ENCODE assay signal across 13 cellular contexts in genomic region chr17:38463451-38463858, GRCh38. TPM values are rescaled to one million over a fixed set of nuclear protein-coding genes. Genes with fewer than 3 reads are reported as not detected.
DNase-seq lines count a peak whose midpoint lies in the region; ATAC-seq and TF ChIP-seq lines count a peak whose summit lies in the region.
"Had no signal": no experiment of that assay in that cellular context is flagged by ENCODE, and none has a peak within 500 bp of the region (broad histone marks: within the 10 kb centered on the region; RNA-seq: fewer than 3 reads in every experiment).

No MANE protein-coding gene starts in this region.

- peak overlapping the region; percentile 79 for H3K4me3 ChIP-seq in coronary artery
- no peak overlapping the region for H3K4me3 ChIP-seq in lower leg skin (ENCODE audit: low read depth, poor library complexity, severe bottlenecking)
- no peak overlapping the region for H3K4me3 ChIP-seq in spleen
- H3K4me3 ChIP-seq in body of pancreas = no peak overlapping the region

- peaks cover 8 to 97% (median 67%) of the 10 kb centered on the region in 6 donors for H3K4me1 ChIP-seq in spleen
- peaks cover 4% of the 10 kb centered on the region for H3K4me1 ChIP-seq in body of pancreas

- no peak for TF ChIP-seq CTCF in GM10266 (IDR thresholded peaks at IDR 0.05; ENCODE audit: control insufficient read depth, insufficient read depth, low read depth, missing control alignments)
- no peak for TF ChIP-seq CTCF in coronary artery (IDR thresholded peaks at IDR 0.05)
- TF ChIP-seq CTCF in lower leg skin (IDR thresholded peaks at IDR 0.05) = no peak
- no peak for TF ChIP-seq CTCF in spleen (IDR thresholded peaks at IDR 0.05 in 8 of 11, conservative IDR thresholded peaks at IDR 0.05 in 3 of 11)
- no peak for TF ChIP-seq CTCF in body of pancreas (IDR thresholded peaks at IDR 0.05)

- no peak for ATAC-seq in GM18517 (IDR thresholded peaks at IDR 0.05; ENCODE audit: unreplicated experiment)
- ATAC-seq in body of pancreas = no peak
- ATAC-seq: natural killer cell treated with Interleukin-12 subunit alpha and Interleukin-12 subunit beta and Interleukin-15 and Interleukin-18, amount 100 ng/mL, for 72 hours had no signal

- H3K9me3 ChIP-seq in spleen (no peaks in the 10 kb centered on the region), body of pancreas (no peaks in the 10 kb centered on the region)

- H3K27me3 ChIP-seq in spleen (replicated peaks in 1 of 7) (no peaks in the 10 kb centered on the region), body of pancreas (no peaks in the 10 kb centered on the region)

- TF ChIP-seq POLR2A in lower leg skin (IDR thresholded peaks at IDR 0.05) = no peak
- TF ChIP-seq POLR2A in spleen (IDR thresholded peaks at IDR 0.05) = no peak
- no peak for TF ChIP-seq POLR2A in body of pancreas (IDR thresholded peaks at IDR 0.05)

- intact Hi-C loops in lower leg skin (cut with DNase I; ENCODE audit: low total_unique reads) = no loop called here
- intact Hi-C loops in spleen (cut with DNase I; ENCODE audit: low total_unique reads) = no loop called here
- intact Hi-C loops in body of pancreas (cut with DNase I) = no loop called here

- peak; percentile 12 for DNase-seq in GM10266 (ENCODE audit: extremely low spot score)
- peak; percentile 86 for DNase-seq in coronary artery (ENCODE audit: low spot score)
- DNase-seq in lower leg skin (ENCODE audit: low spot score in 2 of 2) = peak; percentile 53 to 92
- no peak for DNase-seq in spleen
- no peak for DNase-seq in activated CD4-positive, alpha-beta T cell treated with anti-CD3 and anti-CD28 coated beads for 48 hours
- DNase-seq in NCI-H128 (lab: John Stamatoyannopoulos, UW; ENCODE audit: unreplicated experiment) = no peak
- no peak for DNase-seq in body of pancreas
- DNase-seq: activated naive CD4-positive, alpha-beta T cell treated with anti-CD3 and anti-CD28 coated beads for 36 hours; cerebellar nuclear complex; NCI-H1048; NCI-H524 treated with DMSO at 0.1 percent for 48 hours had no signal

- H3K36me3 ChIP-seq in spleen = peaks cover 0 to 82% (median 18%) of the 10 kb centered on the region in 6 donors
- no peaks in the 10 kb centered on the region for H3K36me3 ChIP-seq in body of pancreas (replicated peaks in 1 of 2; ENCODE audit: insufficient read depth in 1 of 2, low read depth in 2 of 2)

- peak overlapping the region; percentile 98 to 100 for H3K27ac ChIP-seq in coronary artery
- H3K27ac ChIP-seq in spleen = peak overlapping the region in 7 of 8 donors; percentile 71 to 91 (median 85)
- H3K27ac ChIP-seq in body of pancreas = no peak overlapping the region

- 36 to 37% methylated on average over 5 of the region's 8 CpGs for WGBS in lower leg skin, 2 donors
- WGBS in spleen, 5 donors = 56 to 82% (median 69%) methylated on average over 4 to 8 of the region's 8 CpGs
- 57 to 59% methylated on average over 1 to 8 of the region's 8 CpGs for WGBS in body of pancreas, 2 donors

RNA-seq across cellular contexts. Expression of gene ARHGAP23, which starts 35.2 kb away (rescaled TPM):
- total RNA-seq in lower leg skin = 100 to 1,000 TPM; 127 to 201 (median 149) TPM
- 100 to 1,000 TPM in 4 of 7 donors, 10 to 100 TPM in 3; 60.5 to 250 (median 109) TPM for total RNA-seq in spleen
- polyA plus RNA-seq in spleen = 10 to 100 TPM in 1 of 3 donors, 1 to 10 TPM in 2; 7.5 to 35.4 (median 9.0) TPM
- total RNA-seq in body of pancreas = 10 to 100 TPM in 1 of 2 donors, 1 to 10 TPM in 1; 5.2 to 10.9 TPM

Comparison
In these comparisons a context has a peak if more than half of its experiments do, and no peak if none do; other contexts are left out.
1. DNase-seq: peak in GM10266 (single experiment), coronary artery (single experiment) and lower leg skin (2 of 2); none in spleen (single experiment), activated CD4-positive, alpha-beta T cell treated with anti-CD3 and anti-CD28 coated beads for 48 hours (single experiment), NCI-H128 (single experiment) and body of pancreas (0 of 4).
2. H3K27ac ChIP-seq: peak in coronary artery (2 of 2) and spleen (7 of 8); none in body of pancreas (0 of 4).
3. RNA of gene ARHGAP23, which starts 35.2 kb away (total RNA-seq): 127 to 201 TPM in lower leg skin and 60.5 to 250 TPM in spleen; 5.2 to 10.9 TPM in body of pancreas; every median in the first group is over 4 times any median in the second.